34 cellular contexts compared by ENCODE assay signal in the genomic region with DNA sequence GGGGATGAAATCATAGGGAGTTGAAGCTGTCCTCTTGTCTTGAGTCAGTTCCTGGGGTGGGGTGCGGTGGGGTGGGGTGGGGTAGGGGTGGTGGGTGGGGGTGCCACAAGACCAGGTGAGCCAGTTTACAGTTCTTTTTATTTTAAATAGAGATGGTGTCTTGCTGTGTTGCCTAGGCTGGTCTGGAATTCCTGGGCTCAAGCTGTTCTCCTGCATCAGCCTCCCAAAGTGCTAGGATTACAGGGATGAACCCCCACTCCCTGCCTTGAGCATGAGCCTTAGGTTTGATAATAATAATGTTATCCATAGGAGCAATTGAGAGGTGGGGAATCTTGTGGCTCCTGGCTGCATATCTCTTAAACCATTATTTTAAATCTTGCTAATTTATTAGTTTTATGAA.
"Had no signal": no experiment of that assay in that cellular context is flagged by ENCODE, and none has a peak within 500 bp of the region (broad histone marks: within the 10 kb centered on the region; RNA-seq: fewer than 3 reads in every experiment).

No MANE protein-coding gene starts in this region.

- DNase-seq: Kasumi-1, MG63, MM.1S, MV-4-11, NCI-H1048, NCI-H1092, NCI-H1092 treated with DMSO at 0.1 percent for 48 hours, NCI-H1105, NCI-H1105 treated with DMSO at 0.1 percent for 48 hours, NCI-H1417, NCI-H1417 treated with DMSO at 0.1 percent for 48 hours, NCI-H1436, NCI-H1436 treated with DMSO at 0.1 percent for 48 hours, NCI-H146, NCI-H1694, NCI-H1694 treated with DMSO at 0.1 percent for 48 hours, NCI-H187, NCI-H187 treated with DMSO at 0.1 percent for 48 hours, NCI-H1930, NCI-H2029, NCI-H2029 treated with DMSO at 0.1 percent for 48 hours, NCI-H2081, NCI-H2081 treated with DMSO at 0.1 percent for 48 hours, NCI-H2107, NCI-H2171, NCI-H2171 treated with DMSO at 0.1 percent for 48 hours, NCI-H2227 treated with DMSO at 0.1 percent for 48 hours, NCI-H226, NCI-H345, NCI-H446, NCI-H446 treated with DMSO at 0.1 percent for 48 hours, NCI-H510A, NCI-H510A treated with DMSO at 0.1 percent for 48 hours, NCI-H524 had no signal

- H3K27me3 ChIP-seq: MG63 had no signal

- H3K4me3 ChIP-seq: MG63 had no signal
